In the genomic region with DNA sequence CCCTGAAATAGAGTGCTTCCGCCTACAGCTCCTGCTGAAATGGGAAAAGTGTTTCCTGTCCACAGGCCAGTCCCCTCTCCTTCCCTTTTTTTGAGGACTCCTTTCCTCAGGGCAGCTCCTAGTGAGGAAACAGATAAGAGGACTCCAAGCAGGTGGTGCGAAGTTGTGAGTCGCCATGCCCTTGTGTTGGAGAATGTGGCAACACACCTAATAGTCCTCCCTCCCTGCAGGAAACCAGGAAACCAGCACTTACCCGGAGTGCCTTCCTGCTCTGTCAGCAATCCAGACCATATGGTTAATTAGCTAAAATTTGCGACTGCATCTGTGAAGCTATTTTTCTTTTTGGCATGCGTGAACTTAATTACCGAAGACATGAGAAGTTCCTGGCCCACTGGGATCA, we compare ENCODE assay signal across 22 cellular contexts.
DNase-seq lines count a peak whose midpoint lies in the region; ATAC-seq and TF ChIP-seq lines count a peak whose summit lies in the region.
"Had no signal": no experiment of that assay in that cellular context is flagged by ENCODE, and none has a peak within 500 bp of the region (broad histone marks: within the 10 kb centered on the region; RNA-seq: fewer than 3 reads in every experiment).

No MANE protein-coding gene starts in this region.

- H3K27ac Mint-ChIP-seq in CD8-positive, alpha-beta T cell: no peak overlapping the region
- no peak overlapping the region for H3K27ac Mint-ChIP-seq in CD4-positive, alpha-beta memory T cell
- no peak overlapping the region for H3K27ac Mint-ChIP-seq in activated naive CD4-positive, alpha-beta T cell treated with anti-CD3 and anti-CD28 coated beads, Interleukin-2, amount 10 ng/mL, durations not matched to agents 7 days and 5 days
- H3K27ac Mint-ChIP-seq: CD4-positive, CD25-positive, alpha-beta regulatory T cell had no signal

- H3K9ac ChIP-seq in mesendoderm (ENCODE audit: low read length): no peak overlapping the region
- H3K9ac ChIP-seq: BLaER1 had no signal

- intact Hi-C loops in CD8-positive, alpha-beta T cell (cut with DNase I, micrococcal nuclease): no loop called here
- intact Hi-C loops in CD4-positive, alpha-beta memory T cell (cut with micrococcal nuclease): no loop called here

- H3K79me1 ChIP-seq in mesendoderm (ENCODE audit: low read length): no peaks in the 10 kb centered on the region

- H3K9me3 Mint-ChIP-seq in CD8-positive, alpha-beta T cell: peaks cover 3% of the 10 kb centered on the region
- H3K9me3 Mint-ChIP-seq in CD4-positive, alpha-beta memory T cell: peaks cover 0 to 10% (median 5%) of the 10 kb centered on the region in 8 donors
- no peaks in the 10 kb centered on the region for H3K9me3 Mint-ChIP-seq in activated naive CD4-positive, alpha-beta T cell treated with anti-CD3 and anti-CD28 coated beads, Interleukin-2, amount 10 ng/mL, durations not matched to agents 7 days and 5 days

- H2BK15ac ChIP-seq in mesendoderm (replicated peaks; ENCODE audit: low read depth): no peak overlapping the region

- no peak overlapping the region for H3K23ac ChIP-seq in mesendoderm (ENCODE audit: low read length)

- H3K27me3 ChIP-seq in mesendoderm (ENCODE audit: insufficient read depth, low read length, poor library complexity): no peaks in the 10 kb centered on the region
- no peaks in the 10 kb centered on the region for H3K27me3 ChIP-seq in CD8-positive, alpha-beta T cell (ENCODE audit: insufficient read depth, low read length)
- no peaks in the 10 kb centered on the region for H3K27me3 ChIP-seq in CD4-positive, alpha-beta memory T cell (ENCODE audit: insufficient read depth, low read length)
- H3K27me3 ChIP-seq: BLaER1 had no signal

- H3K56ac ChIP-seq in mesendoderm (ENCODE audit: low read length): peak overlapping the region; percentile 37

- H3K4me1 Mint-ChIP-seq in CD8-positive, alpha-beta T cell (ENCODE audit: low read depth): no peaks in the 10 kb centered on the region
- H3K4me1 Mint-ChIP-seq in CD4-positive, alpha-beta memory T cell: peaks cover 0 to 2% (median 0%) of the 10 kb centered on the region in 4 donors
- no peaks in the 10 kb centered on the region for H3K4me1 Mint-ChIP-seq in activated naive CD4-positive, alpha-beta T cell treated with anti-CD3 and anti-CD28 coated beads, Interleukin-2, amount 10 ng/mL, durations not matched to agents 7 days and 5 days

- H3K36me3 Mint-ChIP-seq in CD8-positive, alpha-beta T cell: no peaks in the 10 kb centered on the region
- H3K36me3 Mint-ChIP-seq in CD4-positive, alpha-beta memory T cell: no peaks in the 10 kb centered on the region
- no peaks in the 10 kb centered on the region for H3K36me3 Mint-ChIP-seq in activated naive CD4-positive, alpha-beta T cell treated with anti-CD3 and anti-CD28 coated beads, Interleukin-2, amount 10 ng/mL, durations not matched to agents 7 days and 5 days
- H3K36me3 Mint-ChIP-seq: CD4-positive, CD25-positive, alpha-beta regulatory T cell had no signal

- peaks cover 11% of the 10 kb centered on the region for H3K4me1 ChIP-seq in mesendoderm (ENCODE audit: control insufficient read depth, low read depth, low read length)
- H3K4me1 ChIP-seq in CD8-positive, alpha-beta T cell (ENCODE audit: insufficient read depth, low read length): no peaks in the 10 kb centered on the region
- H3K4me1 ChIP-seq in CD4-positive, alpha-beta memory T cell (ENCODE audit: insufficient read depth, low read length): no peaks in the 10 kb centered on the region
- H3K4me1 ChIP-seq: BLaER1 had no signal

- no peak overlapping the region for H4K8ac ChIP-seq in mesendoderm (ENCODE audit: low read depth, low read length)

- no peak overlapping the region for H3K27ac ChIP-seq in mesendoderm (ENCODE audit: low read depth, low read length)
- no peak overlapping the region for H3K27ac ChIP-seq in CD8-positive, alpha-beta T cell (ENCODE audit: low read depth, low read length)
- H3K27ac ChIP-seq in CD4-positive, alpha-beta memory T cell (ENCODE audit: low read depth, low read length): no peak overlapping the region
- H3K27ac ChIP-seq: BLaER1 had no signal

- DNase-seq in NCI-H82 (lab: John Stamatoyannopoulos, UW) (peak; percentile 64), NCI-H82 treated with DMSO at 0.1 percent for 48 hours (lab: John Stamatoyannopoulos, UW; ENCODE audit: unreplicated experiment) (no peak), NCI-H1694 (lab: John Stamatoyannopoulos, UW) (peak; percentile 46), cerebellar cortex (ENCODE audit: low spot score) (peak; percentile 96), mesendoderm (peak; percentile 85)
- DNase-seq in CD8-positive, alpha-beta T cell: no peak
- no peak for DNase-seq in CD4-positive, alpha-beta memory T cell
- no peak for DNase-seq in activated naive CD4-positive, alpha-beta T cell treated with anti-CD3 and anti-CD28 coated beads, Interleukin-2, amount 10 ng/mL, durations not matched to agents 7 days and 5 days
- DNase-seq: 8988T; CD4-positive, CD25-positive, alpha-beta regulatory T cell; COR-L47; DMS79; EL; GF-D8; NCI-H1105; NCI-H1436 treated with DMSO at 0.1 percent for 48 hours; NCI-H2029; NCI-H226; NCI-H510A; SHP77 treated with DMSO at 0.1 percent for 48 hours had no signal

- POLR2A ChIA-PET in CD8-positive, alpha-beta T cell (lab: Charles Lee): no interaction called here
- POLR2A ChIA-PET in CD4-positive, alpha-beta memory T cell (lab: Charles Lee; ENCODE audit: partially characterized antibody): no interaction called here

- WGBS in mesendoderm (ENCODE audit: extremely low coverage, insufficient coverage, low lambda C conversion rate): no CpG with 5 or more reads among the region's 7 CpGs

- no peak for ATAC-seq in CD8-positive, alpha-beta T cell
- ATAC-seq: Panc1 had no signal

- no peaks in the 10 kb centered on the region for H3K9me3 ChIP-seq in CD8-positive, alpha-beta T cell (ENCODE audit: low read length)
- H3K9me3 ChIP-seq in CD4-positive, alpha-beta memory T cell (ENCODE audit: control insufficient read depth in 1 of 2, low read length in 2 of 2): no peaks in the 10 kb centered on the region
- H3K9me3 ChIP-seq: BLaER1 had no signal

- peak overlapping the region; percentile 72 for H2BK5ac ChIP-seq in mesendoderm (ENCODE audit: low read length)

- H3K4me3 ChIP-seq in mesendoderm (ENCODE audit: low read length): no peak overlapping the region
- no peak overlapping the region for H3K4me3 ChIP-seq in CD8-positive, alpha-beta T cell (ENCODE audit: low read depth, low read length)
- no peak overlapping the region for H3K4me3 ChIP-seq in CD4-positive, alpha-beta memory T cell (ENCODE audit: low read length in 2 of 2)
- H3K4me3 ChIP-seq: BLaER1 had no signal

- no peak overlapping the region for H2AK5ac ChIP-seq in mesendoderm (ENCODE audit: low read length)

- H2BK120ac ChIP-seq in mesendoderm (ENCODE audit: low read depth, low read length): no peak overlapping the region

- CTCF ChIA-PET in CD8-positive, alpha-beta T cell (lab: Charles Lee): no interaction called here
- CTCF ChIA-PET in CD4-positive, alpha-beta memory T cell (lab: Charles Lee; ENCODE audit: partially characterized antibody): no interaction called here
- CTCF ChIA-PET in activated naive CD4-positive, alpha-beta T cell treated with anti-CD3 and anti-CD28 coated beads, Interleukin-2, amount 10 ng/mL, durations not matched to agents 7 days and 5 days (lab: Charles Lee): no interaction called here

- no peaks in the 10 kb centered on the region for H3K36me3 ChIP-seq in mesendoderm (ENCODE audit: control insufficient read depth, insufficient read depth, low read length)
- no peaks in the 10 kb centered on the region for H3K36me3 ChIP-seq in CD8-positive, alpha-beta T cell (ENCODE audit: insufficient read depth, low read length)
- H3K36me3 ChIP-seq in CD4-positive, alpha-beta memory T cell (ENCODE audit: insufficient read depth, low read length): no peaks in the 10 kb centered on the region
- H3K36me3 ChIP-seq: BLaER1 had no signal

- no peak overlapping the region for H3K4me2 ChIP-seq in mesendoderm (ENCODE audit: low read length)
- H3K4me2 ChIP-seq: BLaER1 had no signal

- H3K4ac ChIP-seq in mesendoderm (ENCODE audit: low read depth, low read length): no peak overlapping the region

- no peak overlapping the region for H3K18ac ChIP-seq in mesendoderm (ENCODE audit: low read length)

- no peak overlapping the region for H4K5ac ChIP-seq in mesendoderm (ENCODE audit: low read length)

- no peaks in the 10 kb centered on the region for H3K79me2 ChIP-seq in mesendoderm (ENCODE audit: control insufficient read depth, insufficient read depth, low read length)

- no peak overlapping the region for H3K4me3 Mint-ChIP-seq in CD8-positive, alpha-beta T cell
- H3K4me3 Mint-ChIP-seq in CD4-positive, alpha-beta memory T cell: no peak overlapping the region
- H3K4me3 Mint-ChIP-seq in activated naive CD4-positive, alpha-beta T cell treated with anti-CD3 and anti-CD28 coated beads, Interleukin-2, amount 10 ng/mL, durations not matched to agents 7 days and 5 days: no peak overlapping the region
- H3K4me3 Mint-ChIP-seq: CD4-positive, CD25-positive, alpha-beta regulatory T cell had no signal

- peaks cover 5% of the 10 kb centered on the region for H3K27me3 Mint-ChIP-seq in CD8-positive, alpha-beta T cell (ENCODE audit: low read depth)
- peaks cover 0 to 1% of the 10 kb centered on the region in 2 donors for H3K27me3 Mint-ChIP-seq in CD4-positive, alpha-beta memory T cell
- H3K27me3 Mint-ChIP-seq in activated naive CD4-positive, alpha-beta T cell treated with anti-CD3 and anti-CD28 coated beads, Interleukin-2, amount 10 ng/mL, durations not matched to agents 7 days and 5 days: no peaks in the 10 kb centered on the region

- TF ChIP-seq CTCF in CD8-positive, alpha-beta T cell (IDR thresholded peaks at IDR 0.05): no peak

Comparison
In these comparisons a context has a peak if more than half of its experiments do, and no peak if none do; other contexts are left out.
1. DNase-seq: peak in NCI-H82 (single experiment), NCI-H1694 (single experiment), cerebellar cortex (single experiment) and mesendoderm (single experiment); none in NCI-H82 treated with DMSO at 0.1 percent for 48 hours (single experiment), CD8-positive, alpha-beta T cell (0 of 7), CD4-positive, alpha-beta memory T cell (0 of 5) and activated naive CD4-positive, alpha-beta T cell treated with anti-CD3 and anti-CD28 coated beads, Interleukin-2, amount 10 ng/mL, durations not matched to agents 7 days and 5 days (single experiment).